In the genomic region with DNA sequence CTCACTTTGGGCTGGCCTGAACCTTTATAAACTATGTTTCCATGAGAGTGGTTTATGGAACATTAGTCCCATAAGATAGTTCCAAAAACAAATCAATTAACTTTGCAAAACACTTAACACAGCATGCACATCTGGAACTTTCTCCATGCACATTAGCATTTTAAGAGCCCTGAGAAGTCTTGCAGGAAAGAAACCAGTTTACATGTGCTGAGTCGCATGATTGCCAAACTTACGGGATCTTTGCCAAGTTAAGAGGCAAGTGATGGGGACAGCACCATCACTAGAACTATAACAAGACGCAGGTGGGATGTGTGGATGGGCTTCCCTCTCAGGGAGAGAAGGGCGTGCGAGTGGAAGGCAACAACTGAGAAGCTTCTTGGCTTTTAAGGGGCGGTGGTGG, we compare ENCODE assay signal across 26 cellular contexts. TPM values are rescaled to one million over a fixed set of nuclear protein-coding genes. Genes with fewer than 3 reads are reported as not detected.
A peak's percentile ranks its signal among the peaks of the same experiment; 100 is the strongest.
DNase-seq lines count a peak whose midpoint lies in the region; ATAC-seq, FAIRE-seq and TF ChIP-seq lines count a peak whose summit lies in the region.
"Had no signal": no experiment of that assay in that cellular context is flagged by ENCODE, and none has a peak within 500 bp of the region (broad histone marks: within the 10 kb centered on the region; RNA-seq: fewer than 3 reads in every experiment).

No MANE protein-coding gene starts in this region.

- H3K36me3 ChIP-seq in heart left ventricle: no peaks in the 10 kb centered on the region
- no peaks in the 10 kb centered on the region for H3K36me3 ChIP-seq in right atrium auricular region
- no peaks in the 10 kb centered on the region for H3K36me3 ChIP-seq in esophagus squamous epithelium
- H3K36me3 ChIP-seq in muscle layer of colon (ENCODE audit: insufficient read depth, low read length): no peaks in the 10 kb centered on the region
- no peaks in the 10 kb centered on the region for H3K36me3 ChIP-seq in uterus
- peaks cover 6 to 10% of the 10 kb centered on the region in 2 experiments for H3K36me3 ChIP-seq in trophoblast cell (ENCODE audit: control insufficient read depth in 1 of 2, insufficient read depth in 2 of 2, low read length in 2 of 2)
- H3K36me3 ChIP-seq: upper lobe of left lung had no signal

- no peak overlapping the region for H4K91ac ChIP-seq in trophoblast cell (ENCODE audit: low read depth, low read length)

- 78 to 82% (median 80%) methylated on average over 6 of the region's 6 CpGs for WGBS in heart left ventricle, 4 donors
- 73 to 81% methylated on average over 6 of the region's 6 CpGs for WGBS in esophagus squamous epithelium, 2 donors
- WGBS in trophoblast cell (ENCODE audit: extremely low coverage, insufficient coverage, insufficient read length): no CpG with 5 or more reads among the region's 6 CpGs

- no peak for ATAC-seq in heart left ventricle
- ATAC-seq: esophagus mucosa; K562; stimulated activated naive B cell treated with anti-CD40 and anti-IgM and Interleukin-4, amounts not matched to agents 10 μg/mL and 1 μg/mL and 100 μg/mL, for 72 hours had no signal

- intact Hi-C loops in heart left ventricle (cut with DNase I) (no loop called here), esophagus squamous epithelium (cut with DNase I) (no loop called here), uterus (cut with DNase I; ENCODE audit: low total_unique reads) (no loop called here)

- H3K79me2 ChIP-seq in trophoblast cell (ENCODE audit: control insufficient read depth, insufficient read depth, low read length, poor library complexity): peaks cover 2% of the 10 kb centered on the region
- H3K79me2 ChIP-seq: parathyroid adenoma had no signal

- H3K79me1 ChIP-seq in trophoblast cell (ENCODE audit: low read length): no peaks in the 10 kb centered on the region

- no peak for FAIRE-seq in HTR-8/SVneo (lab: Jason Lieb, UNC)
- FAIRE-seq: A204.1, K562 had no signal

- no peak overlapping the region for H4K12ac ChIP-seq in trophoblast cell (ENCODE audit: low read depth, low read length)

- no peak overlapping the region for H3K18ac ChIP-seq in trophoblast cell (ENCODE audit: low read length)

- H2AFZ ChIP-seq in trophoblast cell (ENCODE audit: insufficient read depth, low read length, poor library complexity): no peak overlapping the region
- H2AFZ ChIP-seq: parathyroid adenoma had no signal

- H3K27ac ChIP-seq in heart left ventricle (peak overlapping the region in 9 of 12 donors; percentile 15 to 75 (median 50)), right atrium auricular region (peak overlapping the region in 1 of 2 donors; percentile 15), esophagus squamous epithelium (peak overlapping the region in 3 of 4 donors; percentile 27 to 47 (median 34)), muscle layer of colon (ENCODE audit: low read depth, low read length) (peak overlapping the region; percentile 27), uterus (peak overlapping the region; percentile 9 to 80), trophoblast cell (ENCODE audit: low read depth, low read length) (no peak overlapping the region)
- H3K27ac ChIP-seq: C4-2B, dorsolateral prefrontal cortex, parathyroid adenoma, upper lobe of left lung had no signal

- no peak for TF ChIP-seq POLR2A in heart left ventricle (IDR thresholded peaks at IDR 0.05)
- TF ChIP-seq POLR2A in esophagus squamous epithelium (IDR thresholded peaks at IDR 0.05): no peak
- TF ChIP-seq POLR2A in uterus (IDR thresholded peaks at IDR 0.05): no peak

- H3K9me3 ChIP-seq in heart left ventricle (peaks cover 0 to 5% (median 0%) of the 10 kb centered on the region in 12 donors), right atrium auricular region (no peaks in the 10 kb centered on the region), esophagus squamous epithelium (no peaks in the 10 kb centered on the region), muscle layer of colon (ENCODE audit: low read length) (no peaks in the 10 kb centered on the region), uterus (no peaks in the 10 kb centered on the region), trophoblast cell (ENCODE audit: insufficient read depth, low read depth, low read length) (no peaks in the 10 kb centered on the region)
- H3K9me3 ChIP-seq: SK-N-SH, upper lobe of left lung had no signal

- H2BK5ac ChIP-seq in trophoblast cell (ENCODE audit: low read depth, low read length, poor library complexity): no peak overlapping the region

- H4K8ac ChIP-seq in trophoblast cell (ENCODE audit: low read depth, low read length): no peak overlapping the region

- H3K4me3 ChIP-seq in heart left ventricle: no peak overlapping the region
- no peak overlapping the region for H3K4me3 ChIP-seq in right atrium auricular region
- no peak overlapping the region for H3K4me3 ChIP-seq in esophagus squamous epithelium
- peak overlapping the region in 1 of 2 donors; percentile 4 for H3K4me3 ChIP-seq in muscle layer of colon (ENCODE audit: low read depth in 1 of 2, low read length in 2 of 2)
- H3K4me3 ChIP-seq in uterus: no peak overlapping the region
- no peak overlapping the region for H3K4me3 ChIP-seq in trophoblast cell (ENCODE audit: low read depth, low read length)
- H3K4me3 ChIP-seq: K562, upper lobe of left lung had no signal

- H3K14ac ChIP-seq in trophoblast cell (ENCODE audit: low read length): no peak overlapping the region

- H3K4me2 ChIP-seq in trophoblast cell (ENCODE audit: low read length): no peak overlapping the region
- H3K4me2 ChIP-seq: SK-N-SH had no signal

- TF ChIP-seq CTCF in heart left ventricle (IDR thresholded peaks at IDR 0.05): no peak
- no peak for TF ChIP-seq CTCF in right atrium auricular region (IDR thresholded peaks at IDR 0.05)
- TF ChIP-seq CTCF in esophagus squamous epithelium (IDR thresholded peaks at IDR 0.05): no peak
- TF ChIP-seq CTCF in uterus (IDR thresholded peaks at IDR 0.05): no peak

- no peak overlapping the region for H2AK5ac ChIP-seq in trophoblast cell (ENCODE audit: low read length)

- no peak overlapping the region for H3K4ac ChIP-seq in trophoblast cell (ENCODE audit: low read depth, low read length)

- H3K4me1 ChIP-seq in heart left ventricle (peaks cover 0 to 51% (median 26%) of the 10 kb centered on the region in 12 donors), right atrium auricular region (peaks cover 0 to 40% of the 10 kb centered on the region in 2 donors), esophagus squamous epithelium (peaks cover 0 to 20% (median 5%) of the 10 kb centered on the region in 3 donors), muscle layer of colon (ENCODE audit: insufficient read depth, low read length) (peaks cover 48% of the 10 kb centered on the region), uterus (peaks cover 0 to 3% of the 10 kb centered on the region in 2 donors), trophoblast cell (ENCODE audit: control insufficient read depth in 1 of 2, insufficient read depth in 2 of 2, low read length in 2 of 2) (no peaks in the 10 kb centered on the region)
- H3K4me1 ChIP-seq: parathyroid adenoma had no signal

- H3K23ac ChIP-seq in trophoblast cell (ENCODE audit: low read length): no peak overlapping the region

- no peak overlapping the region for H2BK120ac ChIP-seq in trophoblast cell (ENCODE audit: insufficient read depth, low read length, poor library complexity)

- peak in 1 of 5 donors; percentile 29 for DNase-seq in heart left ventricle
- no peak for DNase-seq in right atrium auricular region (ENCODE audit: low spot score)
- DNase-seq in esophagus squamous epithelium (lab: John Stamatoyannopoulos, UW): no peak
- DNase-seq in uterus: no peak
- DNase-seq in HTR-8/SVneo (ENCODE audit: insufficient read length, low spot score): no peak
- no peak for DNase-seq in LoVo (ENCODE audit: low spot score)
- DNase-seq in trophoblast cell: no peak
- DNase-seq: activated CD4-positive, alpha-beta T cell treated with anti-CD3 and anti-CD28 coated beads for 48 hours; activated CD8-positive, alpha-beta memory T cell treated with anti-CD3 and anti-CD28 coated beads, Interleukin-2, amount 50 U/mL, for 48 hours; activated naive CD4-positive, alpha-beta T cell treated with Interleukin-2 at 50 U/mL for 16 hours; DMS153; dorsolateral prefrontal cortex; H7; NCI-H1048; NCI-H2107; NCI-H69; OCI-M1; SK-N-SH; stimulated activated naive B cell treated with anti-CD40 and anti-IgM and Interleukin-4, amounts not matched to agents 10 μg/mL and 1 μg/mL and 100 μg/mL, for 72 hours had no signal

- H3K9ac ChIP-seq in muscle layer of colon (ENCODE audit: low read length): no peak overlapping the region
- no peak overlapping the region for H3K9ac ChIP-seq in trophoblast cell (ENCODE audit: low read length)
- H3K9ac ChIP-seq: parathyroid adenoma, SK-N-SH had no signal

- no peak overlapping the region for H2BK12ac ChIP-seq in trophoblast cell (ENCODE audit: low read length)

- H3K27me3 ChIP-seq in heart left ventricle (no peaks in the 10 kb centered on the region), right atrium auricular region (no peaks in the 10 kb centered on the region), esophagus squamous epithelium (no peaks in the 10 kb centered on the region), muscle layer of colon (ENCODE audit: control insufficient read depth in 1 of 2, insufficient read depth in 2 of 2, low read length in 2 of 2) (no peaks in the 10 kb centered on the region), uterus (no peaks in the 10 kb centered on the region), trophoblast cell (ENCODE audit: insufficient read depth, low read length) (no peaks in the 10 kb centered on the region)
- H3K27me3 ChIP-seq: dorsolateral prefrontal cortex, upper lobe of left lung had no signal

RNA-seq across cellular contexts. Expression of a gene that starts 20.7 kb away (rescaled TPM):
- total RNA-seq in heart left ventricle: 10 to 100 TPM; 11.3 to 74.4 (median 18.8) TPM
- 10 to 100 TPM; 12.1 to 25.2 TPM for polyA plus RNA-seq in heart left ventricle
- 10 to 100 TPM; 20.2 to 21.0 TPM for total RNA-seq in right atrium auricular region
- total RNA-seq in esophagus squamous epithelium: 10 to 100 TPM in 1 of 4 donors, 1 to 10 TPM in 3; 3.1 to 15.1 (median 5.9) TPM
- 100 to 1,000 TPM in 3 of 4 donors, 10 to 100 TPM in 1; 17.4 to 197 (median 160) TPM for total RNA-seq in uterus
- 30.9 and 33.2 TPM in 2 replicates for polyA plus RNA-seq in trophoblast cell (2013)
